18 cellular contexts compared by ENCODE assay signal in the genomic region with DNA sequence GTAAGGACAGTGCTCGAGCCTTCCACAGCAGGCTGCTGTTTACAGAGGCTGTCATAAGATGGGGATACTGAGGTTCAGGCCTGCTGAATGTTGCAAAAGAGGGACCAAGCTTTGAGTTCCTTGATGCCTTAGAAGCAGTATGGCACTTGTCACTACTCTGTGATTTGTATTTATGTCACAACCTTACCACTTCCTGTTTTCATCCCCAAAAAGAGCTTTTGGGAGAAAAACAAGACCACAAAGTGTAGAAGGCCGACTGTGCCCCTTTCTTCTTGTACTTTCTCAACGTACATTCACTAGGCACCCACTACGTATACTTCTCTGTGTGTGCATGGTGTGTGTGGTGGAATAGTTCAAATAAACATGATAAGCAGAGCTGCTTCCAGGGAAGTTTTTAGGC.
DNase-seq lines count a peak whose midpoint lies in the region; ATAC-seq, FAIRE-seq and TF ChIP-seq lines count a peak whose summit lies in the region.
"Had no signal": no experiment of that assay in that cellular context is flagged by ENCODE, and none has a peak within 500 bp of the region (broad histone marks: within the 10 kb centered on the region; RNA-seq: fewer than 3 reads in every experiment).

No MANE protein-coding gene starts in this region.

- POLR2A ChIA-PET in T-cell (lab: Charles Lee): interaction anchor here in 1 of 2 donors (0.9 kb wide), 1 partner anchor 10 kb away, joined by 4 read pairs; no protein-coding TSS in a partner anchor
- POLR2A ChIA-PET in HepG2 (lab: Yijun Ruan, JAX): no interaction called here

- no peak overlapping the region for H3K4me3 Mint-ChIP-seq in stimulated activated naive CD8-positive, alpha-beta T cell treated with anti-CD3 and anti-CD28 coated beads, Interleukin-15, amount 100 ng/mL, for 72 hours
- H3K4me3 Mint-ChIP-seq in T-cell: no peak overlapping the region
- H3K4me3 Mint-ChIP-seq: activated naive CD4-positive, alpha-beta T cell treated with anti-CD3 and anti-CD28 coated beads, Interleukin-2, amount 50 U/mL, for 24 hours had no signal

- DNase-seq in stimulated activated naive CD8-positive, alpha-beta T cell treated with anti-CD3 and anti-CD28 coated beads, Interleukin-15, amount 100 ng/mL, for 72 hours: no peak
- no peak for DNase-seq in stimulated activated naive CD8-positive, alpha-beta T cell treated with anti-CD3 and anti-CD28 coated beads, Interleukin-15, Interleukin-2, amounts not matched to agents 100 U/mL and 50 U/mL, for 24 hours
- DNase-seq in T-cell (peak in 12 of 34 experiments; percentile 1 to 54 (median 6)), left colon (no peak), HepG2 (ENCODE audit: low spot score) (no peak), MM.1S (no peak)
- DNase-seq: activated CD4-positive, alpha-beta T cell treated with anti-CD3 and anti-CD28 coated beads, Interleukin-2, amount 50 U/mL, for 1 hour; activated T-cell treated with anti-CD3 and anti-CD28 coated beads, Interleukin-2, amount 50 U/mL, for 1 hour; Caco-2; cortex of kidney; NCI-H1930; substantia nigra had no signal

- TF ChIP-seq EP300 in gastroesophageal sphincter (IDR thresholded peaks at IDR 0.05): no peak
- no peak for TF ChIP-seq EP300 in HepG2 (IDR thresholded peaks at IDR 0.05; ENCODE audit: low read depth in 2 of 2, low read length in 2 of 2)
- no peak for TF ChIP-seq EP300 in HepG2 (CRISPR knock-in tag; IDR thresholded peaks at IDR 0.05; ENCODE audit: borderline replicate concordance)

- H3K27me3 ChIP-seq in gastroesophageal sphincter (no peaks in the 10 kb centered on the region), HepG2 (ENCODE audit: control insufficient read depth in 1 of 2, insufficient read depth in 2 of 2, low read length in 2 of 2) (0 out of 5 replicates have a peak, but pooled peaks cover 0 to 4% of the 10 kb centered on the region in 2 experiments), MM.1S (replicated peaks; ENCODE audit: insufficient read depth, low read length) (no peaks in the 10 kb centered on the region)
- H3K27me3 ChIP-seq: right atrium auricular region had no signal

- peaks cover 6% of the 10 kb centered on the region for H3K4me1 Mint-ChIP-seq in stimulated activated naive CD8-positive, alpha-beta T cell treated with anti-CD3 and anti-CD28 coated beads, Interleukin-15, amount 100 ng/mL, for 72 hours
- H3K4me1 Mint-ChIP-seq in T-cell: peaks cover 12 to 21% (median 18%) of the 10 kb centered on the region in 3 donors

- no TSS peak for BruUV-seq in HepG2 (replicated peaks; lab: Mats Ljungman, UMichigan)

- no peak for ATAC-seq in stimulated activated naive CD8-positive, alpha-beta T cell treated with anti-CD3 and anti-CD28 coated beads, Interleukin-15, amount 100 ng/mL, for 72 hours
- no peak for ATAC-seq in stimulated activated naive CD8-positive, alpha-beta T cell treated with anti-CD3 and anti-CD28 coated beads, Interleukin-15, Interleukin-2, amounts not matched to agents 100 U/mL and 50 U/mL, for 24 hours
- peak; percentile 59 for ATAC-seq in HG03432 (IDR thresholded peaks at IDR 0.05; ENCODE audit: unreplicated experiment)
- peak in 3 of 4 experiments; percentile 27 to 81 (median 69) for ATAC-seq in T-cell (replicated peaks in 1 of 4)
- no peak for ATAC-seq in left colon
- no peak for ATAC-seq in gastroesophageal sphincter
- no peak for ATAC-seq in HepG2
- ATAC-seq: HCT116 had no signal

- H3K36me3 ChIP-seq in gastroesophageal sphincter (no peaks in the 10 kb centered on the region), HepG2 (replicated peaks in 1 of 2; ENCODE audit: control insufficient read depth in 1 of 2, insufficient read depth in 2 of 2, low read length in 2 of 2) (no peaks in the 10 kb centered on the region), MM.1S (replicated peaks; ENCODE audit: insufficient read depth, low read length) (no peaks in the 10 kb centered on the region)
- H3K36me3 ChIP-seq: right atrium auricular region had no signal

- no peaks in the 10 kb centered on the region for H3K4me1 ChIP-seq in gastroesophageal sphincter
- H3K4me1 ChIP-seq in HepG2 (ENCODE audit: insufficient read depth, low read length): no peaks in the 10 kb centered on the region
- H3K4me1 ChIP-seq in MM.1S (ENCODE audit: low read length): peaks cover 9% of the 10 kb centered on the region; the same call in 1 of the 2 replicates
- H3K4me1 ChIP-seq: Caco-2, right atrium auricular region had no signal

- no peaks in the 10 kb centered on the region for H4K20me1 ChIP-seq in HepG2 (ENCODE audit: insufficient read depth, low read length)
- no peaks in the 10 kb centered on the region for H4K20me1 ChIP-seq in MM.1S (ENCODE audit: insufficient read depth, low read length)

- no peaks in the 10 kb centered on the region for H3K36me3 Mint-ChIP-seq in T-cell
- H3K36me3 Mint-ChIP-seq: activated naive CD4-positive, alpha-beta T cell treated with anti-CD3 and anti-CD28 coated beads, Interleukin-2, amount 50 U/mL, for 24 hours had no signal

- WGBS in gastroesophageal sphincter (ENCODE audit: low coverage in 1 of 2), 2 donors: 72 to 77% methylated on average over 4 of the region's 4 CpGs
- WGBS in HepG2 (ENCODE audit: low lambda C conversion rate): 13% methylated on average over 4 of the region's 4 CpGs

- H3K79me2 ChIP-seq in HepG2 (ENCODE audit: insufficient read depth, low read length): no peaks in the 10 kb centered on the region
- H3K79me2 ChIP-seq in MM.1S (ENCODE audit: low read length): no peaks in the 10 kb centered on the region

- TF ChIP-seq RAD21 in HepG2 (CRISPR knock-in tag; IDR thresholded peaks at IDR 0.05): no peak

- H3K4me2 ChIP-seq in HepG2 (ENCODE audit: low read depth, low read length): no peak overlapping the region
- H3K4me2 ChIP-seq in MM.1S (ENCODE audit: low read depth, low read length): no peak overlapping the region

- H3K4me3 ChIP-seq in gastroesophageal sphincter (no peak overlapping the region), HepG2 (replicated peaks in 1 of 3; ENCODE audit: insufficient read depth in 1 of 3, low read depth in 2 of 3, low read length in 3 of 3) (no peak overlapping the region), MM.1S (ENCODE audit: low read length) (no peak overlapping the region)
- H3K4me3 ChIP-seq: right atrium auricular region had no signal

- TF ChIP-seq POLR2A in gastroesophageal sphincter (IDR thresholded peaks at IDR 0.05) (no peak), HepG2 (IDR thresholded peaks at IDR 0.05; ENCODE audit: insufficient read depth in 1 of 2, low read depth in 2 of 2, low read length in 2 of 2) (no peak)

- H3F3A ChIP-seq in MM.1S (ENCODE audit: insufficient read depth, low read length): no peaks in the 10 kb centered on the region

- H3K27me3 Mint-ChIP-seq in stimulated activated naive CD8-positive, alpha-beta T cell treated with anti-CD3 and anti-CD28 coated beads, Interleukin-15, amount 100 ng/mL, for 72 hours: peaks cover 8% of the 10 kb centered on the region
- peaks cover 0 to 2% of the 10 kb centered on the region in 2 donors for H3K27me3 Mint-ChIP-seq in T-cell
- H3K27me3 Mint-ChIP-seq: activated naive CD4-positive, alpha-beta T cell treated with anti-CD3 and anti-CD28 coated beads, Interleukin-2, amount 50 U/mL, for 24 hours had no signal

- CTCF ChIA-PET in T-cell (lab: Charles Lee) (interaction anchor here (0.5 to 1.3 kb wide), 3 partner anchors 17 to 141 kb away, joined by 4 to 6 read pairs (median 6); no protein-coding TSS in a partner anchor), HepG2 (lab: Yijun Ruan, JAX; ENCODE audit: low intra/inter-chr PET ratio, low total read pairs) (no interaction called here)

- intact Hi-C loops in left colon (cut with DNase I, micrococcal nuclease): no loop called here
- intact Hi-C loops in HepG2 (cut with micrococcal nuclease; ENCODE audit: unreplicated experiment): no loop called here

- H3K9ac ChIP-seq in HepG2 (ENCODE audit: insufficient read depth, low read depth, low read length) (no peak overlapping the region), MM.1S (ENCODE audit: low read length) (no peak overlapping the region)

- TF ChIP-seq CTCF in gastroesophageal sphincter (IDR thresholded peaks at IDR 0.05) (no peak), HepG2 (CRISPR knock-in tag; IDR thresholded peaks at IDR 0.05) (no peak), MM.1S (IDR thresholded peaks at IDR 0.05; ENCODE audit: low read length) (no peak)

- no peak for FAIRE-seq in HepG2 (lab: Jason Lieb, UNC)
- FAIRE-seq: endothelial cell of umbilical vein had no signal

- H3K27ac Mint-ChIP-seq in stimulated activated naive CD8-positive, alpha-beta T cell treated with anti-CD3 and anti-CD28 coated beads, Interleukin-15, amount 100 ng/mL, for 72 hours: peak overlapping the region; percentile 42 to 72
- no peak overlapping the region for H3K27ac Mint-ChIP-seq in T-cell
- H3K27ac Mint-ChIP-seq: activated naive CD4-positive, alpha-beta T cell treated with anti-CD3 and anti-CD28 coated beads, Interleukin-2, amount 50 U/mL, for 24 hours had no signal

- H3K9me2 ChIP-seq in MM.1S (replicated peaks; ENCODE audit: insufficient read depth, low read length): no peaks in the 10 kb centered on the region

- H3K9me3 ChIP-seq in gastroesophageal sphincter (peaks cover 0 to 8% (median 0%) of the 10 kb centered on the region in 3 donors), HepG2 (ENCODE audit: low read length) (no peaks in the 10 kb centered on the region), MM.1S (replicated peaks; ENCODE audit: insufficient read depth, low read length) (no peaks in the 10 kb centered on the region)
- H3K9me3 ChIP-seq: Caco-2, right atrium auricular region had no signal

- H2AFZ ChIP-seq in HepG2 (ENCODE audit: low read length) (no peak overlapping the region), MM.1S (ENCODE audit: low read length) (no peak overlapping the region)

- no peak overlapping the region for H3K27ac ChIP-seq in gastroesophageal sphincter
- H3K27ac ChIP-seq in HepG2 (ENCODE audit: extremely low read length, insufficient read depth, low read length): no peak overlapping the region
- H3K27ac ChIP-seq in MM.1S (ENCODE audit: low read length): no peak overlapping the region
- H3K27ac ChIP-seq: right atrium auricular region had no signal

- peaks cover 0 to 10% of the 10 kb centered on the region in 2 donors for H3K9me3 Mint-ChIP-seq in stimulated activated naive CD8-positive, alpha-beta T cell treated with anti-CD3 and anti-CD28 coated beads, Interleukin-15, amount 100 ng/mL, for 72 hours
- peaks cover 0 to 9% (median 0%) of the 10 kb centered on the region in 3 donors for H3K9me3 Mint-ChIP-seq in T-cell
- H3K9me3 Mint-ChIP-seq: activated naive CD4-positive, alpha-beta T cell treated with anti-CD3 and anti-CD28 coated beads, Interleukin-2, amount 50 U/mL, for 24 hours had no signal

- in situ Hi-C loops in HepG2 (cut with HindIII; ENCODE audit: extremely low pct_ligation_motif_present, low pct_unique_long_range_greater_than_20kb): no loop called here

TF ChIP-seq in HepG2, 621 proteins besides CTCF, POLR2A, EP300 and RAD21 (continues in another document):
- TF ChIP-seq SNAPC5 (CRISPR knock-in tag; IDR thresholded peaks at IDR 0.05; ENCODE audit: borderline replicate concordance) (no peak), NR3C1 (CRISPR knock-in tag; IDR thresholded peaks at IDR 0.05) (no peak)

Comparison
In these comparisons a context has a peak if more than half of its experiments do, and no peak if none do; other contexts are left out.
1. ATAC-seq: peak in HG03432 (single experiment) and T-cell (3 of 4); none in stimulated activated naive CD8-positive, alpha-beta T cell treated with anti-CD3 and anti-CD28 coated beads, Interleukin-15, amount 100 ng/mL, for 72 hours (single experiment), stimulated activated naive CD8-positive, alpha-beta T cell treated with anti-CD3 and anti-CD28 coated beads, Interleukin-15, Interleukin-2, amounts not matched to agents 100 U/mL and 50 U/mL, for 24 hours (single experiment), left colon (single experiment), gastroesophageal sphincter (single experiment) and HepG2 (single experiment).
2. H3K27ac Mint-ChIP-seq: peak in stimulated activated naive CD8-positive, alpha-beta T cell treated with anti-CD3 and anti-CD28 coated beads, Interleukin-15, amount 100 ng/mL, for 72 hours (2 of 2); none in T-cell (0 of 2).